ENCODE assay signal across 11 cellular contexts in the genomic region with DNA sequence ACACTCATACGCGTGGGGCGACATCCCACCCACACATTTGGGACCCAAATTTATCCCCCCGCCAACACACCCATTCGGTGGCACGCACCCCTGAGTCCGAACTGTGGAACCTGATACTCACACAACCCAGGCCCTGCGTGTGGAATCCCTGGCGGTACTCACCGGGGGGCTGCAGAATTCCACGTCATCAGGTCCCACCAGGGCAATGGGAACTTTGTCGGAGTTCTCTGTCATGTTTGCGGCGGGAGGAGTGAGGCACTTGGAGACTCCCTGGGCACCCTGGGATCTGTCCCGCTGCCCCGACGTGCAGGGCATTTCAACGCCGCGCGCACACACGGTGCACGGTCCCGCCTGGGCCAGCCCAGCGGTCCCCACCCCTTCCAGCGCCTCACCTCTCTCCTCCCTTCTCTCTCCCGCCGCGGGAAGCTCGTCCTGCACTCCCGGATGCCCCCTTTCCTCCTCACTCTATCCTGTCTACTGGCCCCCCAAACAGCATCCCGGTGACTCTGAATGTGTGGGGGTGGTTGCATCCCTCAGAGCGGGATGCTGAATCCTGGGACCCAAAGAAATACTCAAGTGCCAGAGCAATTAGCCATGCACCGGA. TPM values are rescaled to one million over a fixed set of nuclear protein-coding genes. Genes with fewer than 3 reads are reported as not detected.
DNase-seq lines count a peak whose midpoint lies in the region; ATAC-seq, FAIRE-seq and TF ChIP-seq lines count a peak whose summit lies in the region.
"Had no signal": no experiment of that assay in that cellular context is flagged by ENCODE, and none has a peak within 500 bp of the region (broad histone marks: within the 10 kb centered on the region; RNA-seq: fewer than 3 reads in every experiment).

A gene (minus strand): TSS at position 353 of the 604 bp plus-strand sequence. CDS start 119 bp downstream, at position 234.

- POLR2A ChIA-PET in H1 (lab: Charles Lee; ENCODE audit: partially characterized antibody): interaction anchor here (0.6 to 4.4 kb wide), 11 partner anchors 8 to 580 kb away, joined by 3 to 25 read pairs (median 5); a partner anchor contains a TSS
- POLR2A ChIA-PET in naive thymus-derived CD4-positive, alpha-beta T cell (lab: Charles Lee): no interaction called here

- H2BK15ac ChIP-seq in H1 (ENCODE audit: low read length): peak within 1 kb of the TSS; percentile 76; the same call in 1 of the 2 replicates

- H4K8ac ChIP-seq in H1 (ENCODE audit: extremely low read depth, insufficient read depth, low read length): peak within 1 kb of the TSS; percentile 95

- H3K4me1 ChIP-seq in left ventricle myocardium inferior: peaks cover 14% of the 10 kb centered on the region
- peaks cover 3 to 20% (median 18%) of the 10 kb centered on the region in 4 experiments for H3K4me1 ChIP-seq in H1 (replicated peaks in 1 of 4; ENCODE audit: control insufficient read depth in 3 of 4, insufficient read depth in 4 of 4, low read length in 3 of 4)
- H3K4me1 ChIP-seq in naive thymus-derived CD4-positive, alpha-beta T cell (ENCODE audit: control insufficient read depth in 2 of 2, insufficient read depth in 2 of 2, low read length in 2 of 2): no peaks in the 10 kb centered on the region
- H3K4me1 ChIP-seq in aorta (ENCODE audit: control insufficient read depth in 1 of 2, insufficient read depth in 2 of 2, low read length in 2 of 2): no peaks in the 10 kb centered on the region

- peak within 1 kb of the TSS; percentile 99 for H3K18ac ChIP-seq in H1 (ENCODE audit: extremely low read depth, low read length)

- H3K9me3 ChIP-seq in left ventricle myocardium inferior (replicated peaks) (peaks cover 7% of the 10 kb centered on the region), H1 (ENCODE audit: insufficient read depth in 2 of 2, low read depth in 1 of 2, low read length in 1 of 2) (no peaks in the 10 kb centered on the region), aorta (ENCODE audit: control insufficient read depth, low read length) (peaks cover 3% of the 10 kb centered on the region)
- no peaks in the 10 kb centered on the region for H3K9me3 ChIP-seq in naive thymus-derived CD4-positive, alpha-beta T cell (ENCODE audit: control insufficient read depth in 2 of 3, low read length in 3 of 3)

- H2BK20ac ChIP-seq in H1 (ENCODE audit: low read length): peak within 1 kb of the TSS; percentile 93; the same call in 1 of the 2 replicates

- TF ChIP-seq CTCF in left ventricle myocardium inferior (IDR thresholded peaks at IDR 0.05; ENCODE audit: borderline replicate concordance) (no peak), H1 (IDR thresholded peaks at IDR 0.05; ENCODE audit: control extremely low read depth in 1 of 3, insufficient read depth in 1 of 3, low read depth in 1 of 3, low read length in 3 of 3) (no peak)

- H3K4me1 Mint-ChIP-seq in naive thymus-derived CD4-positive, alpha-beta T cell: peaks cover 0 to 10% (median 5%) of the 10 kb centered on the region in 7 donors

- H3K4me3 ChIP-seq in left ventricle myocardium inferior: peak within 1 kb of the TSS; percentile 63
- H3K4me3 ChIP-seq in H1 (ENCODE audit: extremely low read depth in 1 of 4, insufficient read depth in 2 of 4, low read depth in 3 of 4, low read length in 4 of 4): peak within 1 kb of the TSS; percentile 63 to 76 (median 69)
- peak within 1 kb of the TSS; percentile 6 for H3K4me3 ChIP-seq in naive thymus-derived CD4-positive, alpha-beta T cell (ENCODE audit: low read length)
- H3K4me3 ChIP-seq in aorta (ENCODE audit: low read length in 2 of 2): peak within 1 kb of the TSS in 1 of 2 donors; percentile 11

- peaks cover 0 to 25% (median 8%) of the 10 kb centered on the region in 11 donors for H3K9me3 Mint-ChIP-seq in naive thymus-derived CD4-positive, alpha-beta T cell

- peak within 1 kb of the TSS; percentile 79; the same call in 1 of the 2 replicates for H2AK5ac ChIP-seq in H1 (ENCODE audit: low read depth, low read length)

- peak within 1 kb of the TSS; percentile 87 for H3K14ac ChIP-seq in H1 (ENCODE audit: insufficient read length)

- H3K27ac ChIP-seq in left ventricle myocardium inferior (replicated peaks) (no peak within 1 kb of the TSS), H1 (ENCODE audit: low read depth, low read length) (peak within 1 kb of the TSS; percentile 53; the same call in 1 of the 2 replicates), aorta (ENCODE audit: low read depth in 1 of 2, low read length in 2 of 2) (no peak within 1 kb of the TSS)
- H3K27ac ChIP-seq in naive thymus-derived CD4-positive, alpha-beta T cell (ENCODE audit: low read depth, low read length): no peak within 1 kb of the TSS

- H4K91ac ChIP-seq in H1 (replicated peaks; ENCODE audit: insufficient read length, low read length): peak within 1 kb of the TSS; percentile 96

- no peak within 1 kb of the TSS for H3K23ac ChIP-seq in H1 (ENCODE audit: insufficient read length)

- TF ChIP-seq EP300 in H1 (IDR thresholded peaks at IDR 0.05; ENCODE audit: borderline replicate concordance in 1 of 2, low read depth in 2 of 2, low read length in 2 of 2): no peak

- CTCF ChIA-PET in H1 (lab: Charles Lee; ENCODE audit: partially characterized antibody): interaction anchor here (0.6 to 4.0 kb wide), 21 partner anchors 13 to 114 kb away, joined by 3 to 28 read pairs (median 4); a partner anchor contains a TSS
- CTCF ChIA-PET in naive thymus-derived CD4-positive, alpha-beta T cell (lab: Charles Lee): no interaction called here

- H3K4me2 ChIP-seq in H1 (ENCODE audit: insufficient read depth in 1 of 2, low read depth in 2 of 2, low read length in 2 of 2): peak within 1 kb of the TSS; percentile 81 to 93

- peak within 1 kb of the TSS; percentile 15 to 78 (median 51) for H3K4me3 Mint-ChIP-seq in naive thymus-derived CD4-positive, alpha-beta T cell

- H3K79me2 ChIP-seq in H1 (ENCODE audit: control insufficient read depth in 1 of 2, insufficient read depth in 2 of 2, low read length in 2 of 2): peaks cover 0 to 5% of the 10 kb centered on the region in 2 experiments; a peak in 1 of 4 replicates

- peak within 1 kb of the TSS; percentile 70 for H2BK120ac ChIP-seq in H1 (replicated peaks; ENCODE audit: low read depth, low read length)

- no peak for DNase-seq in left ventricle myocardium inferior
- no peak for DNase-seq in cardiac septum (ENCODE audit: low spot score)
- DNase-seq in H1 (ENCODE audit: low read depth in 1 of 2, low spot score in 2 of 2): peak in 1 of 2 experiments; percentile 65
- DNase-seq in naive thymus-derived CD4-positive, alpha-beta T cell: no peak
- DNase-seq in aorta: no peak
- DNase-seq in stimulated activated CD8-positive, alpha-beta memory T cell treated with anti-CD3 and anti-CD28 coated beads, Interleukin-4, amount 100 ng/mL, for 48 hours: no peak
- DNase-seq in SKM-1 treated with dmso at 0.1 percent for 144 hours (lab: John Stamatoyannopoulos, UW; ENCODE audit: unreplicated experiment): no peak
- no peak for DNase-seq in activated CD4-positive, CD25-positive, alpha-beta regulatory T cell treated with anti-CD3 and anti-CD28 coated beads, Interleukin-2, amount 50 U/mL, for 72 hours

- H3K9ac ChIP-seq in H1 (replicated peaks in 1 of 4; ENCODE audit: extremely low read depth in 1 of 4, low read depth in 3 of 4, low read length in 3 of 4): peak within 1 kb of the TSS; percentile 35 to 59 (median 48); a peak in 6 of 7 replicates

- no peak within 1 kb of the TSS for H3K27ac Mint-ChIP-seq in naive thymus-derived CD4-positive, alpha-beta T cell

- H2BK12ac ChIP-seq in H1 (ENCODE audit: low read depth, low read length): peak within 1 kb of the TSS; percentile 98; the same call in 1 of the 2 replicates

- TF ChIP-seq POLR2A in H1 (IDR thresholded peaks at IDR 0.05; ENCODE audit: control extremely low read depth in 1 of 2, low read depth in 2 of 2, low read length in 2 of 2): 0 out of 3 replicates have a peak, but pooled peaks of 1 of the 2 experiments have one; percentile 9

- H3K23me2 ChIP-seq in H1 (ENCODE audit: low read depth, low read length): peaks cover 13% of the 10 kb centered on the region; the same call in 1 of the 2 replicates

- H3K27me3 ChIP-seq in left ventricle myocardium inferior (ENCODE audit: low read depth) (peaks cover 99% of the 10 kb centered on the region), H1 (replicated peaks in 1 of 4; ENCODE audit: control insufficient read depth in 3 of 4, extremely low read depth in 1 of 4, insufficient read depth in 3 of 4, low read length in 3 of 4) (no peaks in the 10 kb centered on the region), aorta (ENCODE audit: control insufficient read depth in 1 of 2, insufficient read depth in 2 of 2, low read length in 1 of 2) (peaks cover 0 to 5% of the 10 kb centered on the region in 2 donors)
- peaks cover 0 to 10% of the 10 kb centered on the region in 2 donors for H3K27me3 ChIP-seq in naive thymus-derived CD4-positive, alpha-beta T cell (ENCODE audit: control insufficient read depth in 2 of 2, insufficient read depth in 2 of 2, low read length in 2 of 2)

- no peak for TF ChIP-seq RAD21 in H1 (IDR thresholded peaks at IDR 0.05 in 1 of 2, conservative IDR thresholded peaks at IDR 0.05 in 1 of 2; ENCODE audit: low read depth in 2 of 2, low read length in 2 of 2)

- intact Hi-C loops in left ventricle myocardium inferior (cut with micrococcal nuclease) (no loop called here), cardiac septum (cut with DNase I) (no loop called here), aorta (cut with DNase I) (no loop called here)
- intact Hi-C loops in naive thymus-derived CD4-positive, alpha-beta T cell (cut with micrococcal nuclease): loop anchor here in 1 of 2 donors (5.0 kb wide), 1 partner anchor 67 kb away; no protein-coding TSS in a partner anchor

- peak within 1 kb of the TSS; percentile 82 for H3K56ac ChIP-seq in H1 (replicated peaks; ENCODE audit: insufficient read length, low read depth, low read length)

- 3% methylated on average over 34 of the region's 34 CpGs; no CpG with 5 or more reads in 1 of the 2 experiments for WGBS in H1 (ENCODE audit: extremely low coverage in 1 of 2, insufficient coverage in 1 of 2, insufficient read length in 1 of 2, insufficient replicate concordance in 2 of 2, low coverage in 1 of 2, low lambda C conversion rate in 2 of 2, missing lambda C conversion rate in 1 of 2), 2 experiments
- WGBS in aorta, 2 donors: 4 to 7% methylated on average over 32 to 34 of the region's 34 CpGs

- H2BK5ac ChIP-seq in H1 (ENCODE audit: low read depth, low read length): peak within 1 kb of the TSS; percentile 95; the same call in 1 of the 2 replicates

- H3K36me3 ChIP-seq in left ventricle myocardium inferior (no peaks in the 10 kb centered on the region), H1 (ENCODE audit: control insufficient read depth in 2 of 4, insufficient read depth in 4 of 4, low read length in 3 of 4) (peaks cover 0 to 2% (median 0%) of the 10 kb centered on the region in 4 experiments; a peak in 1 of 8 replicates), aorta (ENCODE audit: control insufficient read depth in 1 of 2, insufficient read depth in 2 of 2, low read length in 1 of 2) (no peaks in the 10 kb centered on the region)
- no peaks in the 10 kb centered on the region for H3K36me3 ChIP-seq in naive thymus-derived CD4-positive, alpha-beta T cell (ENCODE audit: control insufficient read depth in 2 of 3, insufficient read depth in 3 of 3, low read length in 3 of 3)

- no peaks in the 10 kb centered on the region for H3K79me1 ChIP-seq in H1 (ENCODE audit: low read depth, low read length)

- peak within 1 kb of the TSS; percentile 81; the same call in 1 of the 2 replicates for H2AFZ ChIP-seq in H1 (ENCODE audit: low read length)

- peaks cover 54 to 61% (median 61%) of the 10 kb centered on the region in 5 donors for H3K27me3 Mint-ChIP-seq in naive thymus-derived CD4-positive, alpha-beta T cell

- ATAC-seq in naive thymus-derived CD4-positive, alpha-beta T cell: no peak
- peak; percentile 34 for ATAC-seq in aorta (ENCODE audit: low FRiP score)
- ATAC-seq: Panc1 had no signal

- H4K20me1 ChIP-seq in H1 (replicated peaks in 1 of 2; ENCODE audit: control insufficient read depth in 1 of 2, insufficient read depth in 2 of 2, low read length in 2 of 2): no peaks in the 10 kb centered on the region

- peak within 1 kb of the TSS; percentile 50 for H3K4ac ChIP-seq in H1 (replicated peaks; ENCODE audit: insufficient read length, low read depth, low read length)

- peak within 1 kb of the TSS; percentile 84 for H4K5ac ChIP-seq in H1 (ENCODE audit: insufficient read length, low read depth, low read length)

- peaks cover 0 to 12% (median 8%) of the 10 kb centered on the region in 5 donors for H3K36me3 Mint-ChIP-seq in naive thymus-derived CD4-positive, alpha-beta T cell

- no peak for FAIRE-seq in H1 (lab: Jason Lieb, UNC)

RNA-seq across cellular contexts. Expression of the gene that starts here (rescaled TPM):
- not detected for total RNA-seq in left ventricle myocardium inferior
- total RNA-seq in cardiac septum: not detected
- total RNA-seq in H1 (2021; fragmentation: NEBNext Ultra II Directional; extraction: Animal tissue kit (Norgen Biotek cat#: 25700)): 113 and 122 TPM in 2 replicates
- polyA plus RNA-seq in H1 (2011; rRNA removed): 57.6 and 87.4 TPM in 2 replicates
- 99.3 TPM for polyA plus RNA-seq in H1 (2011; cell fraction: cytosol; rRNA removed)
- 40.9 TPM for polyA plus RNA-seq in H1 (2011; cell fraction: nucleus; rRNA removed)
- 122 to 180 TPM (median 131 TPM) in 4 replicates for polyA plus RNA-seq in H1 (2012, experiment 1 of 2)
- 53.2 TPM for polyA plus RNA-seq in H1 (2012, experiment 2 of 2)
- polyA plus RNA-seq in H1 (2013, experiment 1 of 2): 136 TPM
- 149 TPM for polyA plus RNA-seq in H1 (2013, experiment 2 of 2)
- polyA minus RNA-seq in H1 (2011; rRNA and poly(A)+ RNA removed): 39.8 and 42.2 TPM in 2 replicates
- 51.8 TPM for polyA minus RNA-seq in H1 (2011; cell fraction: cytosol; rRNA and poly(A)+ RNA removed)
- polyA minus RNA-seq in H1 (2011; cell fraction: nucleus; rRNA and poly(A)+ RNA removed): 37.1 TPM
- total RNA-seq in naive thymus-derived CD4-positive, alpha-beta T cell: not detected
- polyA plus RNA-seq in naive thymus-derived CD4-positive, alpha-beta T cell: under 1 TPM in 1 of 2 donors, not detected in 1; 0.13 TPM
- not detected for total RNA-seq in aorta
- polyA plus RNA-seq in aorta: not detected
- total RNA-seq: glomerular endothelial cell, M059J had no signal

Comparison
In these comparisons a context has a peak if more than half of its experiments do, and no peak if none do; other contexts are left out.
1. RNA of the gene that starts here (total RNA-seq): 113 to 122 TPM in H1; not detected in left ventricle myocardium inferior (single experiment), not detected in cardiac septum (single experiment), not detected in naive thymus-derived CD4-positive, alpha-beta T cell and not detected in aorta; every median in the first group is over 100 times any median in the second.
2. RNA of the gene that starts here (polyA plus RNA-seq): 40.9 to 180 TPM in H1; 0.13 TPM in naive thymus-derived CD4-positive, alpha-beta T cell and not detected in aorta; every median in the first group is over 10 times any median in the second.
3. Peak in ATAC-seq in aorta; RNA of the gene not detected or under 1 TPM.